In the genomic region with DNA sequence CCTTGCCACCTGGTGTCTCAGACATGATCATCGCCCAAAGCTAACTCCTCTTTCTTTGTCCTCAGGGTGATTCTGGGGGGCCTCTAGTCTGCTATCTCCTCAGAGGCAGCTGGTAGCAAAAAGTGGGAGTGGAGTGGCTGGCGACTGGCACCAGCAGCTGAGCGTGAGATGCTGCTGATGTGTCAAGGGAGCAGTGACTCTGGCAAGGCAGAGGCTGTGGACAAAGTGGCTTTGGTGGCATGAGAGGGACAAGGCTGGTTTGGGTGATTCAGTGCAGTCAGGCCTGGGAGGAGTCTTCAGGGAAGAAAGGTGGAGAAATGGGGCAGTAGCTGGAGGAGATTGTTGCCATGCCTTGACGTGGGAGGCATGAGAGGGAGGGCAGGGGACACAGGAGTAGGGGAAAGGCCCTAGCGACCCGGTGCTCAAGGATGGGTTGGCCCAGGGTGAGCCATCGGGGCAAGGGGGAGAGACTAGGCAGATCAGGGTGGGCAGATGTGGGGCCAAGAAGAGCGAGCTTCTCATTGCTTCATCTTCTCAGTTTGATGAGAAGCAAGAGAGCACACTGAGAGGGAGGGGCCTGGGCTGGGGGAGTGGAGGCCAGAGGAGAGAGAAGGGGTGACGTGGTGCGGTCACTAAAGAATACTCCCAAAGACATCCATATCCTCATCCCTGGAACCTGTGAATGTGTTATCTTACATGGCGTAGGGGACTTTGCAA, we compare ENCODE assay signal across 18 cellular contexts.
DNase-seq lines count a peak whose midpoint lies in the region; ATAC-seq, FAIRE-seq and TF ChIP-seq lines count a peak whose summit lies in the region.
"Had no signal": no experiment of that assay in that cellular context is flagged by ENCODE, and none has a peak within 500 bp of the region (broad histone marks: within the 10 kb centered on the region; RNA-seq: fewer than 3 reads in every experiment).

No MANE protein-coding gene starts in this region.

- CTCF ChIA-PET in K562 (lab: Yijun Ruan, JAX; ENCODE audit: low intra/inter-chr PET ratio): no interaction called here

- no peak for TF ChIP-seq RAD21 in K562 (CRISPR knock-in tag; conservative IDR thresholded peaks at IDR 0.05 in 1 of 2, IDR thresholded peaks at IDR 0.05 in 1 of 2)

- POLR2A ChIA-PET in K562 (lab: Yijun Ruan, JAX): interaction anchor here (0.7 to 2.0 kb wide), 4 partner anchors 8 to 63 kb away, joined by 3 to 9 read pairs (median 4); no protein-coding TSS in a partner anchor

- H3K4me1 ChIP-seq in K562 (replicated peaks in 1 of 2; ENCODE audit: control insufficient read depth in 2 of 2, insufficient read depth in 2 of 2, low read length in 2 of 2): peaks cover 23 to 37% of the 10 kb centered on the region in 2 experiments
- H3K4me1 ChIP-seq: A549, BE2C had no signal

- no peaks in the 10 kb centered on the region for H3K9me3 Mint-ChIP-seq in osteocyte (ENCODE audit: unreplicated experiment)
- H3K9me3 Mint-ChIP-seq: CD4-positive, alpha-beta memory T cell had no signal

- H3K27me3 ChIP-seq in K562 (ENCODE audit: control insufficient read depth in 2 of 2, insufficient read depth in 2 of 2, low read length in 2 of 2): no peaks in the 10 kb centered on the region
- no peaks in the 10 kb centered on the region for H3K27me3 ChIP-seq in H7 (ENCODE audit: control insufficient read depth, insufficient read depth, low read length)
- H3K27me3 ChIP-seq: BE2C had no signal

- H3K27me3 Mint-ChIP-seq in osteocyte (ENCODE audit: unreplicated experiment): no peaks in the 10 kb centered on the region

- H4K20me1 ChIP-seq in K562 (replicated peaks; ENCODE audit: control insufficient read depth, insufficient read depth, low read length): no peaks in the 10 kb centered on the region

- TF ChIP-seq POLR2A in K562 (conservative IDR thresholded peaks at IDR 0.05) (no peak), GM12891 (IDR thresholded peaks at IDR 0.05; ENCODE audit: low read depth, low read length) (no peak)

- H3K4me2 ChIP-seq in K562 (ENCODE audit: insufficient read depth, low read length): no peak overlapping the region
- H3K4me2 ChIP-seq: A549, GM23338 had no signal

- peak overlapping the region in 1 of 2 experiments; percentile 26; a peak in 1 of 4 replicates for H3K9ac ChIP-seq in K562 (ENCODE audit: insufficient read depth in 1 of 2, low read depth in 2 of 2, low read length in 2 of 2)

- H3K36me3 ChIP-seq in K562 (ENCODE audit: control insufficient read depth, insufficient read depth, low read length): no peaks in the 10 kb centered on the region
- H3K36me3 ChIP-seq in H7 (replicated peaks; ENCODE audit: control insufficient read depth, insufficient read depth, low read length): no peaks in the 10 kb centered on the region
- H3K36me3 ChIP-seq: BE2C had no signal

- H3K79me2 ChIP-seq in K562 (ENCODE audit: control insufficient read depth, insufficient read depth, low read length): no peaks in the 10 kb centered on the region

- H3K4me1 Mint-ChIP-seq in osteocyte (ENCODE audit: unreplicated experiment): peaks cover 21% of the 10 kb centered on the region
- H3K4me1 Mint-ChIP-seq: CD4-positive, alpha-beta memory T cell; GM23338 had no signal

- H3K27ac Mint-ChIP-seq in osteocyte (ENCODE audit: unreplicated experiment): no peak overlapping the region
- H3K27ac Mint-ChIP-seq: CD4-positive, alpha-beta memory T cell; GM23338 had no signal

- TF ChIP-seq EP300 in K562 (IDR thresholded peaks at IDR 0.05; ENCODE audit: low read length): no peak

- WGBS in K562 (ENCODE audit: insufficient coverage, low coverage, missing lambda C conversion rate): 56% methylated on average over 7 of the region's 11 CpGs

- no TSS peak for BruUV-seq in K562 (replicated peaks; lab: Mats Ljungman, UMichigan)

- FAIRE-seq in K562 (lab: Jason Lieb, UNC) (no peak), GM12891 (lab: Jason Lieb, UNC) (no peak)
- FAIRE-seq: A549, G401.6, GM12892, HepG2, HTR-8/SVneo had no signal

- H3K9me3 ChIP-seq in K562 (replicated peaks; ENCODE audit: control insufficient read depth, insufficient read depth, low read depth, low read length): peaks cover 5% of the 10 kb centered on the region
- H3K9me3 ChIP-seq: BE2C had no signal

- no peaks in the 10 kb centered on the region for H3K9me1 ChIP-seq in K562 (ENCODE audit: control insufficient read depth, insufficient read depth, low read length)

- no peak overlapping the region for H3K4me3 Mint-ChIP-seq in osteocyte (ENCODE audit: unreplicated experiment)
- H3K4me3 Mint-ChIP-seq: CD4-positive, alpha-beta memory T cell; GM23338; H9 had no signal

- intact Hi-C loops in K562 (cut with micrococcal nuclease): no loop called here

- peak overlapping the region; percentile 81 for H2AFZ ChIP-seq in K562 (ENCODE audit: low read depth, low read length)
- H2AFZ ChIP-seq: GM23338 had no signal

- ATAC-seq in K562: no peak
- ATAC-seq in GM21381 (IDR thresholded peaks at IDR 0.05; ENCODE audit: unreplicated experiment): no peak
- ATAC-seq: A549, GM23338, HepG2 had no signal

- H3K4me3 ChIP-seq in K562 (no peak overlapping the region), H7 (ENCODE audit: insufficient read depth, low read depth, low read length) (no peak overlapping the region)
- H3K4me3 ChIP-seq: A549, GM23338 had no signal

- in situ Hi-C loops in K562 (cut with MboI): no loop called here

- DNase-seq in K562 (ENCODE audit: extremely low read depth in 1 of 4, low spot score in 3 of 4) (peak in 3 of 4 experiments; percentile 5 to 7 (median 5)), mesenteric fat pad (ENCODE audit: low spot score) (peak; percentile 69), osteocyte (ENCODE audit: extremely low spot score, unreplicated experiment) (peak; percentile 59), GM12891 (ENCODE audit: insufficient read length, low spot score) (no peak), H7 (no peak)
- DNase-seq: BE2C; CD4-positive, alpha-beta memory T cell; DMS79 treated with DMSO at 0.1 percent for 48 hours; EL; H9 had no signal

- H3K27ac ChIP-seq in K562 (ENCODE audit: extremely low read depth, low read depth, low read length): no peak overlapping the region
- H3K27ac ChIP-seq: A549, C4-2B had no signal

- no peak for TF ChIP-seq CTCF in K562 (IDR thresholded peaks at IDR 0.05 in 2 of 3, conservative IDR thresholded peaks at IDR 0.05 in 1 of 3; ENCODE audit: insufficient read depth in 2 of 3, low read depth in 1 of 3, low read length in 3 of 3)
- no peak for TF ChIP-seq CTCF in osteocyte (IDR thresholded peaks at IDR 0.05)

- no peaks in the 10 kb centered on the region for H3K36me3 Mint-ChIP-seq in osteocyte (ENCODE audit: unreplicated experiment)
- H3K36me3 Mint-ChIP-seq: CD4-positive, alpha-beta memory T cell had no signal

TF ChIP-seq in K562, 482 proteins besides CTCF, POLR2A, EP300 and RAD21:
- TF ChIP-seq, protein P1, sequence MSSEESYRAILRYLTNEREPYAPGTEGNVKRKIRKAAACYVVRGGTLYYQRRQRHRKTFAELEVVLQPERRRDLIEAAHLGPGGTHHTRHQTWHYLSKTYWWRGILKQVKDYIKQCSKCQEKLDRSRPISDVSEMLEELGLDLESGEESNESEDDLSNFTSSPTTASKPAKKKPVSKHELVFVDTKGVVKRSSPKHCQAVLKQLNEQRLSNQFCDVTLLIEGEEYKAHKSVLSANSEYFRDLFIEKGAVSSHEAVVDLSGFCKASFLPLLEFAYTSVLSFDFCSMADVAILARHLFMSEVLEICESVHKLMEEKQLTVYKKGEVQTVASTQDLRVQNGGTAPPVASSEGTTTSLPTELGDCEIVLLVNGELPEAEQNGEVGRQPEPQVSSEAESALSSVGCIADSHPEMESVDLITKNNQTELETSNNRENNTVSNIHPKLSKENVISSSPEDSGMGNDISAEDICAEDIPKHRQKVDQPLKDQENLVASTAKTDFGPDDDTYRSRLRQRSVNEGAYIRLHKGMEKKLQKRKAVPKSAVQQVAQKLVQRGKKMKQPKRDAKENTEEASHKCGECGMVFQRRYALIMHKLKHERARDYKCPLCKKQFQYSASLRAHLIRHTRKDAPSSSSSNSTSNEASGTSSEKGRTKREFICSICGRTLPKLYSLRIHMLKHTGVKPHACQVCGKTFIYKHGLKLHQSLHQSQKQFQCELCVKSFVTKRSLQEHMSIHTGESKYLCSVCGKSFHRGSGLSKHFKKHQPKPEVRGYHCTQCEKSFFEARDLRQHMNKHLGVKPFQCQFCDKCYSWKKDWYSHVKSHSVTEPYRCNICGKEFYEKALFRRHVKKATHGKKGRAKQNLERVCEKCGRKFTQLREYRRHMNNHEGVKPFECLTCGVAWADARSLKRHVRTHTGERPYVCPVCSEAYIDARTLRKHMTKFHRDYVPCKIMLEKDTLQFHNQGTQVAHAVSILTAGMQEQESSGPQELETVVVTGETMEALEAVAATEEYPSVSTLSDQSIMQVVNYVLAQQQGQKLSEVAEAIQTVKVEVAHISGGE (CRISPR knock-in tag; IDR thresholded peaks at IDR 0.05): 0 out of 6 replicates have a peak, but pooled peaks of 1 of the 3 experiments have one; percentile 1
- no peak for TF ChIP-seq MAFG (tag; conservative IDR thresholded peaks at IDR 0.05)

TF ChIP-seq in GM12891, 5 proteins besides CTCF, POLR2A, EP300 and RAD21:
- TF ChIP-seq POLR2AphosphoS5 (IDR thresholded peaks at IDR 0.05; ENCODE audit: low read depth, low read length) (no peak), TAF1 (IDR thresholded peaks at IDR 0.05; ENCODE audit: low read depth, low read length) (no peak), POU2F2 (IDR thresholded peaks at IDR 0.05; ENCODE audit: low read depth, low read length) (no peak), PAX5 (IDR thresholded peaks at IDR 0.05; ENCODE audit: insufficient read depth, low read length, severe bottlenecking) (no peak), SPI1 (IDR thresholded peaks at IDR 0.05; ENCODE audit: low read depth, low read length) (no peak)

Comparison
In these comparisons a context has a peak if more than half of its experiments do, and no peak if none do; other contexts are left out.
1. DNase-seq: peak in K562 (3 of 4), mesenteric fat pad (single experiment) and osteocyte (single experiment); none in GM12891 (single experiment) and H7 (single experiment).